Comparison of ENCODE assay signal across 9 cellular contexts in genomic region chr17:27506348-27507218, GRCh38. TPM values are rescaled to one million over a fixed set of nuclear protein-coding genes. Genes with fewer than 3 reads are reported as not detected.
DNase-seq lines count a peak whose midpoint lies in the region; ATAC-seq and TF ChIP-seq lines count a peak whose summit lies in the region.
"Had no signal": no experiment of that assay in that cellular context is flagged by ENCODE, and none has a peak within 500 bp of the region (broad histone marks: within the 10 kb centered on the region; RNA-seq: fewer than 3 reads in every experiment).

No MANE protein-coding gene starts in this region.

- POLR2A ChIA-PET in HEK293 (lab: Yijun Ruan, JAX) = no interaction called here

- H3K4me1 ChIP-seq in HEK293 (ENCODE audit: control insufficient read depth, insufficient read depth, low read length) = peaks cover 8% of the 10 kb centered on the region

- no peaks in the 10 kb centered on the region for H3K36me3 ChIP-seq in HEK293 (ENCODE audit: control insufficient read depth in 2 of 2, insufficient read depth in 1 of 2, low read length in 2 of 2)

- CTCF ChIA-PET in HEK293 (lab: Yijun Ruan, JAX) = interaction anchor here (0.9 to 1.2 kb wide), 2 partner anchors 10 to 13 kb away, joined by 3 read pairs; no protein-coding TSS in a partner anchor

- ATAC-seq in GM18520 (IDR thresholded peaks at IDR 0.05; ENCODE audit: unreplicated experiment) (peak; percentile 64), left ventricle myocardium superior (no peak)

- no peak for TF ChIP-seq CTCF in HEK293 (tag by site-specific recombination; IDR thresholded peaks at IDR 0.05)

- no peak overlapping the region for H3K4me3 ChIP-seq in HEK293 (ENCODE audit: low read depth, low read length)

- intact Hi-C loops in left ventricle myocardium superior (cut with micrococcal nuclease) = no loop called here

- H3K27ac ChIP-seq in HEK293 (ENCODE audit: extremely low read depth, low read depth, low read length) = no peak overlapping the region

- DNase-seq in NCI-H510A treated with DMSO at 0.1 percent for 48 hours (lab: John Stamatoyannopoulos, UW) (peak; percentile 44), kidney tubule cell (ENCODE audit: low spot score) (peak; percentile 53), NCI-H1694 (lab: John Stamatoyannopoulos, UW) (no peak), left ventricle myocardium superior (no peak), H4 (ENCODE audit: low spot score) (no peak)
- no peak for DNase-seq in activated CD4-positive, alpha-beta T cell treated with anti-CD3 and anti-CD28 coated beads for 1 hour
- DNase-seq: cerebellar nuclear complex had no signal

- no peaks in the 10 kb centered on the region for H3K9me3 ChIP-seq in HEK293 (ENCODE audit: control insufficient read depth, insufficient read depth, low read depth, low read length)

TF ChIP-seq in HEK293, 187 proteins besides CTCF, POLR2A, EP300 and RAD21:
- TF ChIP-seq ZIC2 (tag by site-specific recombination; IDR thresholded peaks at IDR 0.05) (peak; percentile 35; the same call in 1 of the 2 replicates), PBX3 (CRISPR knock-in tag; IDR thresholded peaks at IDR 0.05) (no peak), GLIS1 (tag by site-specific recombination; IDR thresholded peaks at IDR 0.05) (peak; percentile 54)

RNA-seq across cellular contexts. Expression of gene KSR1, which starts 50.3 kb away (rescaled TPM):
- total RNA-seq in left ventricle myocardium superior = 10.2 TPM
- total RNA-seq in H4 (2014; rRNA removed; shearing (Covaris generic)) = 3.9 and 7.4 TPM in 2 replicates

Comparison
In these comparisons a context has a peak if more than half of its experiments do, and no peak if none do; other contexts are left out.
1. DNase-seq: peak in NCI-H510A treated with DMSO at 0.1 percent for 48 hours (single experiment) and kidney tubule cell (single experiment); none in NCI-H1694 (single experiment), activated CD4-positive, alpha-beta T cell treated with anti-CD3 and anti-CD28 coated beads for 1 hour (single experiment), left ventricle myocardium superior (single experiment) and H4 (single experiment).